Comparison of ENCODE assay signal across 29 cellular contexts in genomic region chr2:26182887-26183630, GRCh38. TPM values are rescaled to one million over a fixed set of nuclear protein-coding genes. Genes with fewer than 3 reads are reported as not detected.
DNase-seq lines count a peak whose midpoint lies in the region; ATAC-seq and TF ChIP-seq lines count a peak whose summit lies in the region.
"Had no signal": no experiment of that assay in that cellular context is flagged by ENCODE, and none has a peak within 500 bp of the region (broad histone marks: within the 10 kb centered on the region; RNA-seq: fewer than 3 reads in every experiment).

No MANE protein-coding gene starts in this region.

- no TSS peak for BruUV-seq in Calu3 (replicated peaks; lab: Mats Ljungman, UMichigan)

- no peak for TF ChIP-seq CTCF in Calu3 (IDR thresholded peaks at IDR 0.05; ENCODE audit: unreplicated experiment)
- no peak for TF ChIP-seq CTCF in osteoblast (IDR thresholded peaks at IDR 0.05; ENCODE audit: extremely low read depth, low read depth, low read length)
- TF ChIP-seq CTCF in upper lobe of right lung (IDR thresholded peaks at IDR 0.05): no peak
- TF ChIP-seq CTCF in endothelial cell (IDR thresholded peaks at IDR 0.05; ENCODE audit: unreplicated experiment): no peak

- H3K4me1 Mint-ChIP-seq in activated CD4-positive, alpha-beta T cell treated with anti-CD3 and anti-CD28 coated beads, Interleukin-2, amount 10 ng/mL, durations not matched to agents 24 days and 14 days: peaks cover 18% of the 10 kb centered on the region
- H3K4me1 Mint-ChIP-seq in Calu3 (ENCODE audit: low read depth, unreplicated experiment) (peaks cover 13% of the 10 kb centered on the region), endothelial cell (ENCODE audit: unreplicated experiment) (peaks cover 21% of the 10 kb centered on the region)
- peaks cover 6 to 14% of the 10 kb centered on the region in 2 donors for H3K4me1 Mint-ChIP-seq in effector memory CD8-positive, alpha-beta T cell (ENCODE audit: low read depth in 2 of 2)

- intact Hi-C loops in activated CD4-positive, alpha-beta T cell treated with anti-CD3 and anti-CD28 coated beads, Interleukin-2, amount 10 ng/mL, durations not matched to agents 24 days and 14 days (cut with micrococcal nuclease): loop anchor here (5.0 kb wide), 1 partner anchor 64 kb away; no protein-coding TSS in a partner anchor
- intact Hi-C loops in Calu3 (cut with micrococcal nuclease; ENCODE audit: unreplicated experiment) (no loop called here), upper lobe of right lung (cut with DNase I) (no loop called here)

- H3K9me3 Mint-ChIP-seq in activated CD4-positive, alpha-beta T cell treated with anti-CD3 and anti-CD28 coated beads, Interleukin-2, amount 10 ng/mL, durations not matched to agents 24 days and 14 days: no peaks in the 10 kb centered on the region
- no peaks in the 10 kb centered on the region for H3K9me3 Mint-ChIP-seq in Calu3 (ENCODE audit: low read depth, unreplicated experiment)
- no peaks in the 10 kb centered on the region for H3K9me3 Mint-ChIP-seq in effector memory CD8-positive, alpha-beta T cell
- no peaks in the 10 kb centered on the region for H3K9me3 Mint-ChIP-seq in endothelial cell (ENCODE audit: unreplicated experiment)
- H3K9me3 Mint-ChIP-seq: activated CD8-positive, alpha-beta T cell treated with anti-CD3 and anti-CD28 coated beads for 36 hours had no signal

- H3K9me3 ChIP-seq in osteoblast (ENCODE audit: low read depth, low read length) (no peaks in the 10 kb centered on the region), upper lobe of right lung (no peaks in the 10 kb centered on the region)
- H3K9me3 ChIP-seq: breast epithelium, lower lobe of right lung, SK-N-SH, tibial nerve had no signal

- no peak overlapping the region for H2AFZ ChIP-seq in osteoblast (ENCODE audit: low read length)

- H3K27ac Mint-ChIP-seq in activated CD4-positive, alpha-beta T cell treated with anti-CD3 and anti-CD28 coated beads, Interleukin-2, amount 10 ng/mL, durations not matched to agents 24 days and 14 days: peak overlapping the region; percentile 40
- H3K27ac Mint-ChIP-seq in Calu3 (ENCODE audit: unreplicated experiment): no peak overlapping the region
- peak overlapping the region; percentile 10 to 51 for H3K27ac Mint-ChIP-seq in effector memory CD8-positive, alpha-beta T cell
- no peak overlapping the region for H3K27ac Mint-ChIP-seq in endothelial cell (ENCODE audit: unreplicated experiment)
- H3K27ac Mint-ChIP-seq: activated CD8-positive, alpha-beta T cell treated with anti-CD3 and anti-CD28 coated beads for 36 hours had no signal

- no peak for DNase-seq in activated CD4-positive, alpha-beta T cell treated with anti-CD3 and anti-CD28 coated beads, Interleukin-2, amount 10 ng/mL, durations not matched to agents 24 days and 14 days
- no peak for DNase-seq in activated CD4-positive, alpha-beta T cell treated with anti-CD3 and anti-CD28 coated beads, Interleukin-2, amount 50 U/mL, for 1 hour
- DNase-seq in Calu3 (no peak), osteoblast (ENCODE audit: insufficient read length, low spot score, missing footprints) (peak; percentile 69), upper lobe of right lung (no peak), endothelial cell (ENCODE audit: low spot score) (no peak)
- DNase-seq in effector memory CD8-positive, alpha-beta T cell: no peak
- DNase-seq: activated CD4-positive, CD25-positive, alpha-beta regulatory T cell; activated CD8-positive, alpha-beta T cell treated with anti-CD3 and anti-CD28 coated beads for 36 hours; activated T-cell treated with anti-CD3 and anti-CD28 coated beads for 4 hours; amygdala; effector CD8-positive, alpha-beta T cell; foreskin melanocyte; lower lobe of right lung; NCI-H1048; NCI-H1694 treated with DMSO at 0.1 percent for 48 hours; NCI-H524 treated with DMSO at 0.1 percent for 48 hours; NK-92 treated with Interleukin-12 subunit alpha and Interleukin-12 subunit beta, amount 100 ng/mL, for 24 hours; occipital lobe; PC-3; stimulated activated CD4-positive, alpha-beta T cell treated with anti-CD3 and anti-CD28 coated beads, Interleukin-1b, Interleukin-23, amount 100 ng/mL, for 48 hours; stimulated activated CD8-positive, alpha-beta memory T cell treated with anti-CD3 and anti-CD28 coated beads, Interleukin-4, amount 100 ng/mL, for 48 hours; T1000 had no signal

- peaks cover 17% of the 10 kb centered on the region for H3K27me3 Mint-ChIP-seq in activated CD4-positive, alpha-beta T cell treated with anti-CD3 and anti-CD28 coated beads, Interleukin-2, amount 10 ng/mL, durations not matched to agents 24 days and 14 days
- H3K27me3 Mint-ChIP-seq in Calu3 (ENCODE audit: unreplicated experiment) (peaks cover 51% of the 10 kb centered on the region), endothelial cell (ENCODE audit: unreplicated experiment) (peaks cover 18% of the 10 kb centered on the region)
- H3K27me3 Mint-ChIP-seq in effector memory CD8-positive, alpha-beta T cell: peaks cover 18 to 40% of the 10 kb centered on the region in 2 donors

- no peaks in the 10 kb centered on the region for H3K36me3 Mint-ChIP-seq in activated CD4-positive, alpha-beta T cell treated with anti-CD3 and anti-CD28 coated beads, Interleukin-2, amount 10 ng/mL, durations not matched to agents 24 days and 14 days (ENCODE audit: low read depth)
- peaks cover 7% of the 10 kb centered on the region for H3K36me3 Mint-ChIP-seq in Calu3 (ENCODE audit: insufficient read depth, unreplicated experiment)
- H3K36me3 Mint-ChIP-seq in effector memory CD8-positive, alpha-beta T cell (ENCODE audit: insufficient read depth): peaks cover 6% of the 10 kb centered on the region
- H3K36me3 Mint-ChIP-seq in endothelial cell (ENCODE audit: low read depth, unreplicated experiment): peaks cover 4% of the 10 kb centered on the region

- no peaks in the 10 kb centered on the region for H3K79me2 ChIP-seq in osteoblast (ENCODE audit: insufficient read depth, low read length)

- H3K4me1 ChIP-seq in osteoblast (ENCODE audit: insufficient read depth, low read length) (peaks cover 10% of the 10 kb centered on the region), upper lobe of right lung (peaks cover 5% of the 10 kb centered on the region)

- H3K27me3 ChIP-seq in osteoblast (ENCODE audit: insufficient read depth, low read length) (no peaks in the 10 kb centered on the region), upper lobe of right lung (no peaks in the 10 kb centered on the region)

- no peak overlapping the region for H3K4me2 ChIP-seq in osteoblast (ENCODE audit: insufficient read depth, low read length)
- H3K4me2 ChIP-seq: SK-N-SH had no signal

- no peak overlapping the region for H3K4me3 ChIP-seq in osteoblast (ENCODE audit: insufficient read depth, low read length)
- no peak overlapping the region for H3K4me3 ChIP-seq in upper lobe of right lung
- H3K4me3 ChIP-seq: lower lobe of right lung, smooth muscle cell, tibial nerve had no signal

- H3K4me3 Mint-ChIP-seq in activated CD4-positive, alpha-beta T cell treated with anti-CD3 and anti-CD28 coated beads, Interleukin-2, amount 10 ng/mL, durations not matched to agents 24 days and 14 days: peak overlapping the region; percentile 65
- peak overlapping the region; percentile 55 for H3K4me3 Mint-ChIP-seq in Calu3 (ENCODE audit: low read depth, unreplicated experiment)
- H3K4me3 Mint-ChIP-seq in effector memory CD8-positive, alpha-beta T cell: peak overlapping the region; percentile 54 to 67
- no peak overlapping the region for H3K4me3 Mint-ChIP-seq in endothelial cell (ENCODE audit: unreplicated experiment)

- H3K36me3 ChIP-seq in osteoblast (ENCODE audit: insufficient read depth, low read length) (no peaks in the 10 kb centered on the region), upper lobe of right lung (no peaks in the 10 kb centered on the region)
- H3K36me3 ChIP-seq: breast epithelium, lower lobe of right lung had no signal

- no peak overlapping the region for H3K27ac ChIP-seq in osteoblast (ENCODE audit: low read depth, low read length)
- no peak overlapping the region for H3K27ac ChIP-seq in upper lobe of right lung
- H3K27ac ChIP-seq: lower lobe of right lung, tibial nerve had no signal

- ATAC-seq in effector memory CD8-positive, alpha-beta T cell (replicated peaks): no peak
- ATAC-seq in upper lobe of right lung (no peak), GM21717 (IDR thresholded peaks at IDR 0.05; ENCODE audit: unreplicated experiment) (no peak)
- ATAC-seq: activated CD8-positive, alpha-beta T cell treated with anti-CD3 and anti-CD28 coated beads for 36 hours; lower lobe of right lung; PC-3 had no signal

- CTCF ChIA-PET in Calu3 (lab: Charles Lee): no interaction called here

- H4K20me1 ChIP-seq in osteoblast (ENCODE audit: insufficient read depth, low read length): no peaks in the 10 kb centered on the region

RNA-seq across cellular contexts. Expression of gene GAREM2, which starts 10.2 kb away (rescaled TPM):
- total RNA-seq in activated CD4-positive, alpha-beta T cell treated with anti-CD3 and anti-CD28 coated beads, Interleukin-2, amount 10 ng/mL, durations not matched to agents 24 days and 14 days: 7.9 and 8.2 TPM in 2 replicates
- total RNA-seq in Calu3 (2022) (2.6 and 2.8 TPM in 2 replicates), osteoblast (1.4 and 2.4 TPM in 2 replicates), upper lobe of right lung (1.9 TPM), endothelial cell (ENCODE audit: unreplicated experiment) (4.6 TPM)
- total RNA-seq: H4 had no signal

Comparison
In these comparisons a context has a peak if more than half of its experiments do, and no peak if none do; other contexts are left out.
1. H3K27ac Mint-ChIP-seq: peak in activated CD4-positive, alpha-beta T cell treated with anti-CD3 and anti-CD28 coated beads, Interleukin-2, amount 10 ng/mL, durations not matched to agents 24 days and 14 days (single experiment) and effector memory CD8-positive, alpha-beta T cell (2 of 2); none in Calu3 (single experiment) and endothelial cell (single experiment).